In the genomic region with DNA sequence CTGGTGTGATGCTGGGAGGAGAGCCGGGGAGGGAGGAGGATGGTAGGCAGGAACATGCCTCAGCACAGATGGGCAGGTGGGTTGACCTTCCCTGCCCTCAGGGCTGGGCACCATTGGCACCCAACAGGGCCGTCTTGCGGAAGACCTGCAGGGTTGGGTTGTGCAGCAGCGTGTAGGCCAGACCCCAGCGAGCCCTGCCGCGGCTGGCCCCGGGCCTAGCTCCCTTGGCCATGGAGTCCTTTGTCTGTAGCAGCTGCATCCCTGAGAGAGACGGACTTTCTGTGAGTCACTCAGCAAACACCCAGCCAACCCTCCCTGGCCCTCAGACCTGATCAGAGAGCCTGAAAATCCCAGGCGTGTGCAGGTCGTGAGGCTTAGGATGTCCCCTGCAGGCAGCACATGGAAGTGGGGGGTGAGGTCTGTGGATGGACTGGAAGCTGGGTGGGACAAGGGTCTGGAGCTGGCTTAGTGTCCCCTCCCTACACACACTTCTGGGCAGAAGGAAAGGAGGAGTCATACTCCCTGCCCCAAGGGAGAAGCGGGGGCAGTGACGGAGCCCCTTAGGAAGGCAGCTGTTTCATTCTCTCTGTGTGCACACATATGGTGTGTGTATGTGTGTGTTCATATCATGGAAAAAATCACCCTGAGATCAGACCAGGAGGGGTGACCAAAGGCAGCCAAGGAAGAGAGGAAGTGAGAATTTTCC, we compare ENCODE assay signal across 10 cellular contexts. TPM values are rescaled to one million over a fixed set of nuclear protein-coding genes. Genes with fewer than 3 reads are reported as not detected.
A peak's percentile ranks its signal among the peaks of the same experiment; 100 is the strongest.
DNase-seq lines count a peak whose midpoint lies in the region; ATAC-seq and TF ChIP-seq lines count a peak whose summit lies in the region.
"Had no signal": no experiment of that assay in that cellular context is flagged by ENCODE, and none has a peak within 500 bp of the region (broad histone marks: within the 10 kb centered on the region; RNA-seq: fewer than 3 reads in every experiment).

No MANE protein-coding gene starts in this region.

- peak overlapping the region; percentile 42 to 64 for H2BK12ac ChIP-seq in mesenchymal stem cell (ENCODE audit: low read length in 2 of 2)

- TF ChIP-seq CTCF in right atrium auricular region (IDR thresholded peaks at IDR 0.05) (no peak), vagina (IDR thresholded peaks at IDR 0.05) (no peak)

- H3K4me3 Mint-ChIP-seq in activated CD4-positive, alpha-beta T cell treated with anti-CD3 and anti-CD28 coated beads for 36 hours, result no peak overlapping the region
- no peak overlapping the region for H3K4me3 Mint-ChIP-seq in activated naive CD4-positive, alpha-beta T cell treated with anti-CD3 and anti-CD28 coated beads for 36 hours
- H3K4me3 Mint-ChIP-seq: mesothelial cell of epicardium had no signal

- no peak overlapping the region for H2BK5ac ChIP-seq in mesenchymal stem cell (ENCODE audit: low read depth, low read length, poor library complexity, severe bottlenecking)

- peak; percentile 61 for ATAC-seq in Right ventricle myocardium inferior
- no peak for ATAC-seq in activated CD4-positive, alpha-beta T cell treated with anti-CD3 and anti-CD28 coated beads for 36 hours

- no peak overlapping the region for H2BK15ac ChIP-seq in mesenchymal stem cell (ENCODE audit: low read depth, poor library complexity, severe bottlenecking)

- CTCF ChIA-PET in activated CD4-positive, alpha-beta T cell treated with anti-CD3 and anti-CD28 coated beads for 36 hours (lab: Charles Lee), result interaction anchor here (0.5 kb wide), 1 partner anchor 570 kb away, joined by 4 read pairs; no protein-coding TSS in a partner anchor
- CTCF ChIA-PET in activated naive CD4-positive, alpha-beta T cell treated with anti-CD3 and anti-CD28 coated beads for 36 hours (lab: Charles Lee), result no interaction called here

- no peaks in the 10 kb centered on the region for H3K79me1 ChIP-seq in mesenchymal stem cell (replicated peaks; ENCODE audit: low read length, poor library complexity, severe bottlenecking)

- no peak overlapping the region for H3K4me2 ChIP-seq in mesenchymal stem cell (ENCODE audit: low read length, poor library complexity, severe bottlenecking)

- H3K9me3 ChIP-seq in right atrium auricular region, result no peaks in the 10 kb centered on the region
- no peaks in the 10 kb centered on the region for H3K9me3 ChIP-seq in mesenchymal stem cell (ENCODE audit: control insufficient read depth, low read length)
- no peaks in the 10 kb centered on the region for H3K9me3 ChIP-seq in vagina

- H3K27ac Mint-ChIP-seq in activated CD4-positive, alpha-beta T cell treated with anti-CD3 and anti-CD28 coated beads for 36 hours, result no peak overlapping the region
- H3K27ac Mint-ChIP-seq in activated naive CD4-positive, alpha-beta T cell treated with anti-CD3 and anti-CD28 coated beads for 36 hours, result no peak overlapping the region

- intact Hi-C loops in Right ventricle myocardium inferior (cut with DNase I) (loop anchor here (2.0 kb wide), 1 partner anchor 43 kb away; no protein-coding TSS in a partner anchor), vagina (cut with DNase I) (no loop called here)
- intact Hi-C loops in activated CD4-positive, alpha-beta T cell treated with anti-CD3 and anti-CD28 coated beads for 36 hours (cut with DNase I, micrococcal nuclease), result no loop called here
- intact Hi-C loops in activated naive CD4-positive, alpha-beta T cell treated with anti-CD3 and anti-CD28 coated beads for 36 hours (cut with micrococcal nuclease), result no loop called here

- H2AFZ ChIP-seq in mesenchymal stem cell (ENCODE audit: low read depth, low read length), result no peak overlapping the region

- peaks cover 2% of the 10 kb centered on the region for H3K27me3 Mint-ChIP-seq in activated CD4-positive, alpha-beta T cell treated with anti-CD3 and anti-CD28 coated beads for 36 hours
- H3K27me3 Mint-ChIP-seq in activated naive CD4-positive, alpha-beta T cell treated with anti-CD3 and anti-CD28 coated beads for 36 hours (ENCODE audit: low read depth), result no peaks in the 10 kb centered on the region

- no peaks in the 10 kb centered on the region for H3K4me1 Mint-ChIP-seq in activated CD4-positive, alpha-beta T cell treated with anti-CD3 and anti-CD28 coated beads for 36 hours
- H3K4me1 Mint-ChIP-seq in activated naive CD4-positive, alpha-beta T cell treated with anti-CD3 and anti-CD28 coated beads for 36 hours (ENCODE audit: low read depth), result no peaks in the 10 kb centered on the region

- no peaks in the 10 kb centered on the region for H3K36me3 Mint-ChIP-seq in activated CD4-positive, alpha-beta T cell treated with anti-CD3 and anti-CD28 coated beads for 36 hours (ENCODE audit: low read depth)
- H3K36me3 Mint-ChIP-seq in activated naive CD4-positive, alpha-beta T cell treated with anti-CD3 and anti-CD28 coated beads for 36 hours (ENCODE audit: low read depth), result no peaks in the 10 kb centered on the region

- H3K18ac ChIP-seq in mesenchymal stem cell (ENCODE audit: low read depth in 1 of 2, low read length in 2 of 2), result no peak overlapping the region

- peak overlapping the region; percentile 65 for H2AK5ac ChIP-seq in mesenchymal stem cell (ENCODE audit: low read length, severe bottlenecking)

- 96% methylated on average over 10 of the region's 13 CpGs for WGBS in mesenchymal stem cell

- no peaks in the 10 kb centered on the region for H3K36me3 ChIP-seq in right atrium auricular region
- peaks cover 14 to 27% of the 10 kb centered on the region in 2 experiments for H3K36me3 ChIP-seq in mesenchymal stem cell (ENCODE audit: control insufficient read depth in 1 of 2, insufficient read depth in 2 of 2, low read depth in 1 of 2, low read length in 2 of 2)
- H3K36me3 ChIP-seq in vagina, result no peaks in the 10 kb centered on the region

- no peak overlapping the region for H3K23ac ChIP-seq in mesenchymal stem cell (ENCODE audit: low read length in 2 of 2)

- peak overlapping the region in 1 of 2 donors; percentile 68 for H3K27ac ChIP-seq in right atrium auricular region
- H3K27ac ChIP-seq in mesenchymal stem cell (ENCODE audit: low read length, poor library complexity, severe bottlenecking), result peak overlapping the region; percentile 68
- H3K27ac ChIP-seq in vagina, result peak overlapping the region; percentile 89

- peak overlapping the region; percentile 85 for H4K91ac ChIP-seq in mesenchymal stem cell (ENCODE audit: low read length)

- POLR2A ChIA-PET in activated CD4-positive, alpha-beta T cell treated with anti-CD3 and anti-CD28 coated beads for 36 hours (lab: Charles Lee), result no interaction called here

- peak overlapping the region; percentile 74 for H4K8ac ChIP-seq in mesenchymal stem cell (ENCODE audit: low read length)

- H3K9ac ChIP-seq in mesenchymal stem cell (ENCODE audit: low read length), result peak overlapping the region; percentile 40

- no peak overlapping the region for H3K4me3 ChIP-seq in right atrium auricular region
- H3K4me3 ChIP-seq in mesenchymal stem cell (ENCODE audit: insufficient read depth in 1 of 2, low read depth in 1 of 2, low read length in 2 of 2), result peak overlapping the region in 1 of 2 experiments; percentile 9
- peak overlapping the region in 1 of 2 donors; percentile 4 for H3K4me3 ChIP-seq in vagina

- H3K4ac ChIP-seq in mesenchymal stem cell (ENCODE audit: low read depth in 1 of 2, low read length in 2 of 2), result peak overlapping the region in 1 of 2 experiments; percentile 52

- no peaks in the 10 kb centered on the region for H3K9me3 Mint-ChIP-seq in activated CD4-positive, alpha-beta T cell treated with anti-CD3 and anti-CD28 coated beads for 36 hours (ENCODE audit: low read depth)
- no peaks in the 10 kb centered on the region for H3K9me3 Mint-ChIP-seq in activated naive CD4-positive, alpha-beta T cell treated with anti-CD3 and anti-CD28 coated beads for 36 hours
- H3K9me3 Mint-ChIP-seq: mesothelial cell of epicardium had no signal

- H3K27me3 ChIP-seq in right atrium auricular region (no peaks in the 10 kb centered on the region), mesenchymal stem cell (ENCODE audit: control insufficient read depth in 1 of 2, insufficient read depth in 1 of 2, low read length in 2 of 2) (no peaks in the 10 kb centered on the region), vagina (no peaks in the 10 kb centered on the region)

- TF ChIP-seq POLR2A in vagina (IDR thresholded peaks at IDR 0.05), result no peak

- no peak overlapping the region for H2BK120ac ChIP-seq in mesenchymal stem cell (ENCODE audit: low read depth, low read length)

- peaks cover 0 to 58% of the 10 kb centered on the region in 2 donors for H3K4me1 ChIP-seq in right atrium auricular region
- H3K4me1 ChIP-seq in mesenchymal stem cell (ENCODE audit: control insufficient read depth, insufficient read depth, low read depth, low read length), result peaks cover 59% of the 10 kb centered on the region
- peaks cover 58% of the 10 kb centered on the region for H3K4me1 ChIP-seq in vagina

- H3K14ac ChIP-seq in mesenchymal stem cell (ENCODE audit: low read length in 2 of 2), result peak overlapping the region in 1 of 2 experiments; percentile 72

- DNase-seq in Right ventricle myocardium inferior (ENCODE audit: missing footprints), result peak; percentile 74
- DNase-seq in right atrium auricular region (ENCODE audit: low spot score), result no peak
- DNase-seq in dermis blood vessel endothelial cell, result peak; percentile 58
- DNase-seq in mesenchymal stem cell, result peak; percentile 22
- DNase-seq in vagina (ENCODE audit: extremely low spot score in 2 of 2), result no peak
- DNase-seq in RPMI8226, result no peak
- no peak for DNase-seq in activated CD4-positive, alpha-beta T cell treated with anti-CD3 and anti-CD28 coated beads for 36 hours
- DNase-seq in activated naive CD4-positive, alpha-beta T cell treated with anti-CD3 and anti-CD28 coated beads for 36 hours, result no peak
- DNase-seq: NCI-H1092 had no signal

RNA-seq across cellular contexts. Expression of a gene that starts 6.6 kb away (rescaled TPM):
- total RNA-seq in Right ventricle myocardium inferior, result 13.8 TPM
- 10 to 100 TPM; 51.9 to 59.9 TPM for total RNA-seq in right atrium auricular region
- total RNA-seq in dermis blood vessel endothelial cell, result 0.17 and 0.79 TPM in 2 replicates
- polyA plus RNA-seq in mesenchymal stem cell (2013, experiment 1 of 2), result 4.7 TPM
- polyA plus RNA-seq in mesenchymal stem cell (2013, experiment 2 of 2), result 3.5 TPM
- total RNA-seq in vagina, result 208 TPM
- total RNA-seq in activated CD4-positive, alpha-beta T cell treated with anti-CD3 and anti-CD28 coated beads for 36 hours, result not detected
- not detected for total RNA-seq in activated naive CD4-positive, alpha-beta T cell treated with anti-CD3 and anti-CD28 coated beads for 36 hours

RNA-seq across cellular contexts. Expression of a gene that starts 22.5 kb away (rescaled TPM):
- total RNA-seq in Right ventricle myocardium inferior, result not detected
- total RNA-seq in right atrium auricular region, result under 1 TPM; 0.22 to 0.55 TPM
- 0.51 TPM in 1 of 2 replicates, not detected in the other for total RNA-seq in dermis blood vessel endothelial cell
- 13.9 TPM for polyA plus RNA-seq in mesenchymal stem cell (2013, experiment 1 of 2)
- polyA plus RNA-seq in mesenchymal stem cell (2013, experiment 2 of 2), result 12.6 TPM
- total RNA-seq in vagina, result 0.98 TPM
- not detected for total RNA-seq in activated CD4-positive, alpha-beta T cell treated with anti-CD3 and anti-CD28 coated beads for 36 hours
- total RNA-seq in activated naive CD4-positive, alpha-beta T cell treated with anti-CD3 and anti-CD28 coated beads for 36 hours, result not detected

RNA-seq across cellular contexts. Expression of a gene that starts 49.8 kb away (rescaled TPM):
- 1.3 TPM for total RNA-seq in Right ventricle myocardium inferior
- total RNA-seq in right atrium auricular region, result 1 to 10 TPM in 1 of 2 donors, under 1 TPM in 1; 0.31 to 2.6 TPM
- total RNA-seq in dermis blood vessel endothelial cell, result not detected in 2 replicates
- not detected for polyA plus RNA-seq in mesenchymal stem cell (2013, experiment 1 of 2)
- not detected for polyA plus RNA-seq in mesenchymal stem cell (2013, experiment 2 of 2)
- 3.4 TPM for total RNA-seq in vagina
- under 1 TPM in 1 of 2 experiments, not detected in 1; 0.05 TPM for total RNA-seq in activated CD4-positive, alpha-beta T cell treated with anti-CD3 and anti-CD28 coated beads for 36 hours
- not detected for total RNA-seq in activated naive CD4-positive, alpha-beta T cell treated with anti-CD3 and anti-CD28 coated beads for 36 hours

RNA-seq across cellular contexts. Expression of a gene that starts 56.0 kb away (rescaled TPM):
- total RNA-seq in Right ventricle myocardium inferior, result not detected
- total RNA-seq in right atrium auricular region, result not detected
- 0.05 TPM in 1 of 2 replicates, not detected in the other for total RNA-seq in dermis blood vessel endothelial cell
- 0.29 TPM for polyA plus RNA-seq in mesenchymal stem cell (2013, experiment 1 of 2)
- polyA plus RNA-seq in mesenchymal stem cell (2013, experiment 2 of 2), result 0.40 TPM
- not detected for total RNA-seq in vagina
- total RNA-seq in activated CD4-positive, alpha-beta T cell treated with anti-CD3 and anti-CD28 coated beads for 36 hours, result not detected
- not detected for total RNA-seq in activated naive CD4-positive, alpha-beta T cell treated with anti-CD3 and anti-CD28 coated beads for 36 hours

Comparison
In these comparisons a context has a peak if more than half of its experiments do, and no peak if none do; other contexts are left out.
1. DNase-seq: peak in Right ventricle myocardium inferior (single experiment), dermis blood vessel endothelial cell (single experiment) and mesenchymal stem cell (single experiment); none in right atrium auricular region (single experiment), vagina (0 of 2), RPMI8226 (single experiment), activated CD4-positive, alpha-beta T cell treated with anti-CD3 and anti-CD28 coated beads for 36 hours (single experiment) and activated naive CD4-positive, alpha-beta T cell treated with anti-CD3 and anti-CD28 coated beads for 36 hours (single experiment).